Comparison of ENCODE assay signal across 9 cellular contexts in genomic region chr21:41169258-41169576, GRCh38. TPM values are rescaled to one million over a fixed set of nuclear protein-coding genes. Genes with fewer than 3 reads are reported as not detected.
DNase-seq lines count a peak whose midpoint lies in the region; TF ChIP-seq lines count a peak whose summit lies in the region.
"Had no signal": no experiment of that assay in that cellular context is flagged by ENCODE, and none has a peak within 500 bp of the region (broad histone marks: within the 10 kb centered on the region; RNA-seq: fewer than 3 reads in every experiment).

No MANE protein-coding gene starts in this region.

- H3K27me3 Mint-ChIP-seq in osteocyte (ENCODE audit: unreplicated experiment), result no peaks in the 10 kb centered on the region

- TF ChIP-seq CTCF in RWPE1 (conservative IDR thresholded peaks at IDR 0.05; ENCODE audit: low read depth), result no peak
- TF ChIP-seq CTCF in esophagus squamous epithelium (IDR thresholded peaks at IDR 0.05), result no peak
- TF ChIP-seq CTCF in osteocyte (IDR thresholded peaks at IDR 0.05), result no peak

- DNase-seq in RWPE1 (ENCODE audit: low spot score) (no peak), esophagus squamous epithelium (lab: John Stamatoyannopoulos, UW) (no peak), osteocyte (ENCODE audit: extremely low spot score, unreplicated experiment) (no peak), midbrain (lab: John Stamatoyannopoulos, UW) (no peak), NCI-H187 (lab: John Stamatoyannopoulos, UW) (no peak), NCI-H1417 treated with DMSO at 0.1 percent for 48 hours (lab: John Stamatoyannopoulos, UW) (no peak)
- DNase-seq in activated CD4-positive, CD25-positive, alpha-beta regulatory T cell treated with anti-CD3 and anti-CD28 coated beads, Interleukin-2, amount 50 U/mL, for 72 hours, result no peak

- H4K20me1 ChIP-seq in BLaER1, result no peaks in the 10 kb centered on the region

- H3K36me3 ChIP-seq in BLaER1 (no peaks in the 10 kb centered on the region), esophagus squamous epithelium (no peaks in the 10 kb centered on the region)

- H3K27me3 ChIP-seq in BLaER1 (peaks cover 16% of the 10 kb centered on the region; the same call in 1 of the 2 replicates), esophagus squamous epithelium (peaks cover 0 to 12% (median 0%) of the 10 kb centered on the region in 4 donors)

- no peak overlapping the region for H3K9ac ChIP-seq in BLaER1

- POLR2A ChIA-PET in RWPE1 (lab: Yijun Ruan, JAX; ENCODE audit: low non-redundant PET), result interaction anchor here (0.8 kb wide), 1 partner anchor 10 kb away, joined by 5 read pairs; no protein-coding TSS in a partner anchor

- CTCF ChIA-PET in RWPE1 (lab: Yijun Ruan, JAX), result interaction anchor here (0.7 to 1.1 kb wide), 2 partner anchors 17 to 255 kb away, joined by 3 to 6 read pairs; no protein-coding TSS in a partner anchor

- H3K4me2 ChIP-seq in BLaER1, result peak overlapping the region; percentile 99

- 0% methylated on average over 3 of the region's 3 CpGs for WGBS in esophagus squamous epithelium, 2 donors

- TF ChIP-seq POLR2A in esophagus squamous epithelium (IDR thresholded peaks at IDR 0.05), result no peak

- H3K4me3 ChIP-seq in BLaER1 (peak overlapping the region; percentile 81; the same call in 1 of the 2 replicates), esophagus squamous epithelium (peak overlapping the region; percentile 83 to 98 (median 91))

- intact Hi-C loops in esophagus squamous epithelium (cut with DNase I), result no loop called here

- H3K9me3 ChIP-seq in BLaER1, result no peaks in the 10 kb centered on the region
- no peaks in the 10 kb centered on the region for H3K9me3 ChIP-seq in esophagus squamous epithelium
- H3K9me3 ChIP-seq: mucosa of descending colon had no signal

- H3K36me3 Mint-ChIP-seq in osteocyte (ENCODE audit: unreplicated experiment), result peaks cover 3% of the 10 kb centered on the region

- H3K27ac Mint-ChIP-seq in osteocyte (ENCODE audit: unreplicated experiment), result peak overlapping the region; percentile 70

- H3K4me1 ChIP-seq in BLaER1 (peaks cover 22% of the 10 kb centered on the region), esophagus squamous epithelium (peaks cover 15 to 79% (median 34%) of the 10 kb centered on the region in 3 donors)

- H3K4me1 Mint-ChIP-seq in osteocyte (ENCODE audit: unreplicated experiment), result peaks cover 20% of the 10 kb centered on the region

- no peaks in the 10 kb centered on the region for H3K9me3 Mint-ChIP-seq in osteocyte (ENCODE audit: unreplicated experiment)

- H3K27ac ChIP-seq in BLaER1 (no peak overlapping the region), RWPE1 (peak overlapping the region; percentile 78), esophagus squamous epithelium (peak overlapping the region; percentile 92 to 97 (median 96))

- peak overlapping the region; percentile 84 for H3K4me3 Mint-ChIP-seq in osteocyte (ENCODE audit: unreplicated experiment)

RNA-seq across cellular contexts. Expression of gene BACE2, which starts 1.3 kb away (rescaled TPM):
- total RNA-seq in esophagus squamous epithelium (10 to 100 TPM; 32.8 to 51.5 (median 47.1) TPM), osteocyte (49.5 and 55.4 TPM in 2 replicates)
